Comparison of ENCODE assay signal across 28 cellular contexts in genomic region chr20:21665687-21666446, GRCh38. TPM values are rescaled to one million over a fixed set of nuclear protein-coding genes. Genes with fewer than 3 reads are reported as not detected.
DNase-seq lines count a peak whose midpoint lies in the region; ATAC-seq, FAIRE-seq and TF ChIP-seq lines count a peak whose summit lies in the region.
"Had no signal": no experiment of that assay in that cellular context is flagged by ENCODE, and none has a peak within 500 bp of the region (broad histone marks: within the 10 kb centered on the region; RNA-seq: fewer than 3 reads in every experiment).

No MANE protein-coding gene starts in this region.

- FAIRE-seq in astrocyte (lab: Jason Lieb, UNC) = no peak
- FAIRE-seq: GM12891, HTR-8/SVneo had no signal

- H3T11ph ChIP-seq in H9 (ENCODE audit: low read length) = no peak overlapping the region

- H2BK12ac ChIP-seq in trophoblast cell (ENCODE audit: low read length) = no peak overlapping the region
- no peak overlapping the region for H2BK12ac ChIP-seq in H9 (ENCODE audit: insufficient read length, low read depth, low read length)

- H3K9me3 ChIP-seq in astrocyte (ENCODE audit: insufficient read depth, low read depth, low read length) (peaks cover 6% of the 10 kb centered on the region), esophagus muscularis mucosa (no peaks in the 10 kb centered on the region), trophoblast cell (ENCODE audit: insufficient read depth, low read depth, low read length) (no peaks in the 10 kb centered on the region), upper lobe of left lung (no peaks in the 10 kb centered on the region), H9 (ENCODE audit: control insufficient read depth, low read depth, low read length) (no peaks in the 10 kb centered on the region)
- H3K9me3 ChIP-seq: BLaER1, Caco-2 had no signal

- no peak overlapping the region for H3K56ac ChIP-seq in H9 (ENCODE audit: insufficient read length, low read depth, low read length)

- H3K27me3 Mint-ChIP-seq in astrocyte (ENCODE audit: low read depth, unreplicated experiment) (peaks cover 9% of the 10 kb centered on the region), H9 (ENCODE audit: low read depth) (0 out of 2 replicates have a peak, but pooled peaks cover 5% of the 10 kb centered on the region)

- H3K9ac ChIP-seq in astrocyte (ENCODE audit: low read length) (no peak overlapping the region), trophoblast cell (ENCODE audit: low read length) (no peak overlapping the region), H9 (ENCODE audit: extremely low read depth, insufficient read length, low read length) (no peak overlapping the region)
- H3K9ac ChIP-seq: BLaER1, GM23248 had no signal

- H2BK120ac ChIP-seq in trophoblast cell (ENCODE audit: insufficient read depth, low read length, poor library complexity) = no peak overlapping the region
- no peak overlapping the region for H2BK120ac ChIP-seq in H9 (ENCODE audit: low read depth, low read length, poor library complexity, severe bottlenecking)

- H3K18ac ChIP-seq in trophoblast cell (ENCODE audit: low read length) (no peak overlapping the region), H9 (ENCODE audit: insufficient read length, low read depth, low read length) (no peak overlapping the region)

- H3K4me1 ChIP-seq in astrocyte (ENCODE audit: insufficient read depth, low read length) = no peaks in the 10 kb centered on the region
- H3K4me1 ChIP-seq in esophagus muscularis mucosa = no peaks in the 10 kb centered on the region
- no peaks in the 10 kb centered on the region for H3K4me1 ChIP-seq in trophoblast cell (ENCODE audit: control insufficient read depth in 1 of 2, insufficient read depth in 2 of 2, low read length in 2 of 2)
- no peaks in the 10 kb centered on the region for H3K4me1 ChIP-seq in upper lobe of left lung
- no peaks in the 10 kb centered on the region for H3K4me1 ChIP-seq in H9 (ENCODE audit: insufficient read depth, low read length)
- H3K4me1 ChIP-seq: BLaER1, Caco-2 had no signal

- ATAC-seq in HG02870 (IDR thresholded peaks at IDR 0.05; ENCODE audit: unreplicated experiment) = no peak
- no peak for ATAC-seq in upper lobe of left lung (ENCODE audit: low FRiP score in 2 of 2)
- ATAC-seq: HCT116 had no signal

- H3K79me1 ChIP-seq in trophoblast cell (ENCODE audit: low read length) (no peaks in the 10 kb centered on the region), H9 (ENCODE audit: insufficient read depth, low read depth, low read length, poor library complexity, severe bottlenecking) (no peaks in the 10 kb centered on the region)

- TF ChIP-seq CTCF in astrocyte (IDR thresholded peaks at IDR 0.05; ENCODE audit: insufficient read depth, low read depth, low read length) (no peak), esophagus muscularis mucosa (IDR thresholded peaks at IDR 0.05) (no peak), upper lobe of left lung (IDR thresholded peaks at IDR 0.05) (no peak), H9 (conservative IDR thresholded peaks at IDR 0.05) (no peak)

- H3K27me3 ChIP-seq in astrocyte (ENCODE audit: insufficient read depth, low read length) (no peaks in the 10 kb centered on the region), esophagus muscularis mucosa (peaks cover 0 to 8% (median 0%) of the 10 kb centered on the region in 4 donors), trophoblast cell (ENCODE audit: insufficient read depth, low read length) (no peaks in the 10 kb centered on the region), upper lobe of left lung (no peaks in the 10 kb centered on the region), H9 (ENCODE audit: insufficient read depth, low read length) (no peaks in the 10 kb centered on the region)
- H3K27me3 ChIP-seq: BLaER1 had no signal

- H4K5ac ChIP-seq in H9 (ENCODE audit: insufficient read length, low read depth, low read length) = no peak overlapping the region

- no peak overlapping the region for H4K12ac ChIP-seq in trophoblast cell (ENCODE audit: low read depth, low read length)

- H3K4me3 ChIP-seq in astrocyte (ENCODE audit: insufficient read depth, low read depth, low read length) (no peak overlapping the region), esophagus muscularis mucosa (no peak overlapping the region), trophoblast cell (ENCODE audit: low read depth, low read length) (no peak overlapping the region), upper lobe of left lung (no peak overlapping the region)
- H3K4me3 ChIP-seq: BLaER1, GM23248, SK-N-MC had no signal

- 71% methylated on average over 11 of the region's 11 CpGs for WGBS in esophagus muscularis mucosa
- no CpG with 5 or more reads among the region's 11 CpGs for WGBS in trophoblast cell (ENCODE audit: extremely low coverage, insufficient coverage, insufficient read length)
- 69 to 73% methylated on average over 11 of the region's 11 CpGs for WGBS in upper lobe of left lung, 2 donors
- WGBS in H9 (ENCODE audit: extremely low coverage, insufficient read length, low lambda C conversion rate) = no CpG with 5 or more reads among the region's 11 CpGs

- H3K4me3 Mint-ChIP-seq in astrocyte (ENCODE audit: unreplicated experiment) (no peak overlapping the region), H9 (no peak overlapping the region)
- H3K4me3 Mint-ChIP-seq: CD4-positive, alpha-beta memory T cell had no signal

- no peak overlapping the region for H3K4me2 ChIP-seq in astrocyte (ENCODE audit: low read length)
- H3K4me2 ChIP-seq in trophoblast cell (ENCODE audit: low read length) = no peak overlapping the region
- no peak overlapping the region for H3K4me2 ChIP-seq in H9 (ENCODE audit: insufficient read depth, insufficient read length, low read length)
- H3K4me2 ChIP-seq: BLaER1 had no signal

- H3K27ac ChIP-seq in astrocyte (ENCODE audit: low read depth, low read length) = no peak overlapping the region
- no peak overlapping the region for H3K27ac ChIP-seq in esophagus muscularis mucosa (replicated peaks in 1 of 4)
- H3K27ac ChIP-seq in trophoblast cell (ENCODE audit: low read depth, low read length) = no peak overlapping the region
- no peak overlapping the region for H3K27ac ChIP-seq in upper lobe of left lung
- no peak overlapping the region for H3K27ac ChIP-seq in H9 (ENCODE audit: insufficient read length, low read depth, low read length)
- H3K27ac ChIP-seq: BLaER1, GM23248, SK-N-MC had no signal

- H3K36me3 Mint-ChIP-seq in astrocyte (ENCODE audit: low read depth, unreplicated experiment) = no peaks in the 10 kb centered on the region
- no peaks in the 10 kb centered on the region for H3K36me3 Mint-ChIP-seq in H9 (ENCODE audit: insufficient read depth in 1 of 3, low read depth in 3 of 3)
- H3K36me3 Mint-ChIP-seq: CD4-positive, alpha-beta memory T cell had no signal

- H4K91ac ChIP-seq in trophoblast cell (ENCODE audit: low read depth, low read length) (no peak overlapping the region), H9 (ENCODE audit: insufficient read length, low read depth, low read length) (no peak overlapping the region)

- TF ChIP-seq EP300 in esophagus muscularis mucosa (IDR thresholded peaks at IDR 0.05) (no peak), upper lobe of left lung (IDR thresholded peaks at IDR 0.05) (no peak)

- H3K23ac ChIP-seq in trophoblast cell (ENCODE audit: low read length) (no peak overlapping the region), H9 (ENCODE audit: insufficient read length, low read depth, low read length) (no peak overlapping the region)

- H4K8ac ChIP-seq in trophoblast cell (ENCODE audit: low read depth, low read length) = no peak overlapping the region
- no peak overlapping the region for H4K8ac ChIP-seq in H9 (replicated peaks; ENCODE audit: insufficient read length, low read depth, low read length)

- no peak overlapping the region for H2BK15ac ChIP-seq in H9 (ENCODE audit: low read depth, low read length)

- no peaks in the 10 kb centered on the region for H3K23me2 ChIP-seq in H9 (ENCODE audit: insufficient read length, low read depth, low read length, poor library complexity, severe bottlenecking)

- H2BK20ac ChIP-seq in H9 (ENCODE audit: low read depth, low read length, poor library complexity, severe bottlenecking) = no peak overlapping the region

- H3K4ac ChIP-seq in trophoblast cell (ENCODE audit: low read depth, low read length) (no peak overlapping the region), H9 (ENCODE audit: low read depth, low read length) (no peak overlapping the region)

- H3K9me3 Mint-ChIP-seq in astrocyte (ENCODE audit: unreplicated experiment) (no peaks in the 10 kb centered on the region), H9 (no peaks in the 10 kb centered on the region)

- H2BK5ac ChIP-seq in trophoblast cell (ENCODE audit: low read depth, low read length, poor library complexity) (no peak overlapping the region), H9 (ENCODE audit: insufficient read length, low read length) (no peak overlapping the region)

- H4K20me1 ChIP-seq in astrocyte (ENCODE audit: insufficient read depth, low read length) (no peaks in the 10 kb centered on the region), H9 (ENCODE audit: control insufficient read depth, insufficient read depth, insufficient read length) (no peaks in the 10 kb centered on the region)
- H4K20me1 ChIP-seq: BLaER1 had no signal

- H2AK5ac ChIP-seq in trophoblast cell (ENCODE audit: low read length) (no peak overlapping the region), H9 (ENCODE audit: insufficient read length, low read length) (no peak overlapping the region)

- H3K4me1 Mint-ChIP-seq in astrocyte (ENCODE audit: low read depth, unreplicated experiment) (peaks cover 4% of the 10 kb centered on the region), H9 (no peaks in the 10 kb centered on the region)
- H3K4me1 Mint-ChIP-seq: CD4-positive, alpha-beta memory T cell had no signal

- DNase-seq in M059J (ENCODE audit: low read depth) = peak; percentile 56
- no peak for DNase-seq in astrocyte (ENCODE audit: low read depth)
- DNase-seq in esophagus muscularis mucosa (ENCODE audit: extremely low spot score) = peak; percentile 75
- DNase-seq in trophoblast cell = peak; percentile 67 to 81
- no peak for DNase-seq in NCI-H187 treated with DMSO at 0.1 percent for 48 hours (lab: John Stamatoyannopoulos, UW)
- no peak for DNase-seq in upper lobe of left lung
- DNase-seq in H9 = no peak
- DNase-seq: Caco-2; CD4-positive, alpha-beta memory T cell; DMS 273 treated with DMSO at 0.1 percent for 48 hours; DMS79 treated with DMSO at 0.1 percent for 48 hours; GM23248; IMR-90; NCI-H1417 treated with DMSO at 0.1 percent for 48 hours; NCI-H187; NCI-H2107; NCI-H446 treated with DMSO at 0.1 percent for 48 hours; NCI-H526 treated with DMSO at 0.1 percent for 48 hours; OCI-M1; SHP77 treated with DMSO at 0.1 percent for 48 hours had no signal

- H3K36me3 ChIP-seq in astrocyte (ENCODE audit: insufficient read depth, low read length) (no peaks in the 10 kb centered on the region), esophagus muscularis mucosa (no peaks in the 10 kb centered on the region), trophoblast cell (ENCODE audit: control insufficient read depth in 1 of 2, insufficient read depth in 2 of 2, low read length in 2 of 2) (no peaks in the 10 kb centered on the region), upper lobe of left lung (no peaks in the 10 kb centered on the region)
- H3K36me3 ChIP-seq: BLaER1 had no signal

- no peak overlapping the region for H3K14ac ChIP-seq in trophoblast cell (ENCODE audit: low read length)
- H3K14ac ChIP-seq in H9 (ENCODE audit: insufficient read depth, low read length) = no peak overlapping the region

- H3K79me2 ChIP-seq in astrocyte (ENCODE audit: insufficient read depth, low read length) = no peaks in the 10 kb centered on the region
- H3K79me2 ChIP-seq in trophoblast cell (ENCODE audit: control insufficient read depth, insufficient read depth, low read length, poor library complexity) = no peaks in the 10 kb centered on the region
- no peaks in the 10 kb centered on the region for H3K79me2 ChIP-seq in H9 (ENCODE audit: insufficient read depth, low read length)

- H2AFZ ChIP-seq in astrocyte (ENCODE audit: low read depth, low read length) = no peak overlapping the region
- H2AFZ ChIP-seq in trophoblast cell (ENCODE audit: insufficient read depth, low read length, poor library complexity) = no peak overlapping the region
- no peak overlapping the region for H2AFZ ChIP-seq in H9 (ENCODE audit: low read length)
- H2AFZ ChIP-seq: GM23248 had no signal

- no peak for TF ChIP-seq POLR2A in esophagus muscularis mucosa (IDR thresholded peaks at IDR 0.05; ENCODE audit: low read depth)
- TF ChIP-seq POLR2A in upper lobe of left lung (IDR thresholded peaks at IDR 0.05) = no peak

- H3K27ac Mint-ChIP-seq in astrocyte (ENCODE audit: unreplicated experiment) (peak overlapping the region; percentile 44), H9 (no peak overlapping the region)
- H3K27ac Mint-ChIP-seq: CD4-positive, alpha-beta memory T cell had no signal

- intact Hi-C loops in esophagus muscularis mucosa (cut with DNase I) = no loop called here

RNA-seq across cellular contexts. Expression of gene PAX1, which starts 39.6 kb away (rescaled TPM):
- not detected in 2 replicates for total RNA-seq in M059J (2014; rRNA removed; shearing (Covaris generic))
- total RNA-seq in astrocyte = not detected in 2 replicates
- not detected for total RNA-seq in esophagus muscularis mucosa
- 0.03 TPM in 1 of 2 replicates, not detected in the other for polyA plus RNA-seq in trophoblast cell (2013)
- under 1 TPM in 1 of 6 donors, not detected in 5; 0.69 TPM for total RNA-seq in upper lobe of left lung
- total RNA-seq in H9 (2021) = not detected in 2 replicates
- total RNA-seq: Caco-2; CD4-positive, alpha-beta memory T cell; G401; GM23248; IMR-90; RPMI7951 had no signal
- polyA plus RNA-seq: CD4-positive, alpha-beta memory T cell; GM23248; IMR-90 had no signal

Comparison
In these comparisons a context has a peak if more than half of its experiments do, and no peak if none do; other contexts are left out.
1. DNase-seq: peak in M059J (single experiment), esophagus muscularis mucosa (single experiment) and trophoblast cell (2 of 2); none in astrocyte (single experiment), NCI-H187 treated with DMSO at 0.1 percent for 48 hours (single experiment), upper lobe of left lung (0 of 2) and H9 (single experiment).